Comparison of ENCODE assay signal across 1 cellular context in genomic region chr6:1609662-1610496, GRCh38.
A peak's percentile ranks its signal among the peaks of the same experiment; 100 is the strongest.
TF ChIP-seq lines count a peak whose summit lies in the region.

FOXC1 (plus strand) TSS chr6:1609915; CDS start chr6:1610446, 531 bp downstream.

TF ChIP-seq in HepG2, 621 proteins besides CTCF, POLR2A, EP300 and RAD21 (continued from another document and continues in another):
- TF ChIP-seq GMEB1 (CRISPR knock-in tag; IDR thresholded peaks at IDR 0.05; ENCODE audit: borderline replicate concordance) (no peak), SNRNP70 (IDR thresholded peaks at IDR 0.05; ENCODE audit: low read depth, low read length) (no peak), TOE1 (CRISPR knock-in tag; IDR thresholded peaks at IDR 0.05) (no peak), SMAD9 (CRISPR knock-in tag; IDR thresholded peaks at IDR 0.05) (no peak), ZNF260 (CRISPR knock-in tag; IDR thresholded peaks at IDR 0.05; ENCODE audit: borderline replicate concordance, low read depth) (no peak), HOXD1 (CRISPR knock-in tag; IDR thresholded peaks at IDR 0.05) (no peak), SKIL (CRISPR knock-in tag; IDR thresholded peaks at IDR 0.05; ENCODE audit: borderline replicate concordance) (no peak), ZNF615 (CRISPR knock-in tag; IDR thresholded peaks at IDR 0.05; ENCODE audit: borderline replicate concordance) (no peak), E2F2 (CRISPR knock-in tag; IDR thresholded peaks at IDR 0.05; ENCODE audit: borderline replicate concordance) (no peak), BRF2 (CRISPR knock-in tag; IDR thresholded peaks at IDR 0.05) (no peak), ZNF557 (CRISPR knock-in tag; IDR thresholded peaks at IDR 0.05) (no peak), ZBTB7B (CRISPR knock-in tag; IDR thresholded peaks at IDR 0.05) (0 out of 2 replicates have a peak, but pooled peaks have one; percentile 12), YEATS4 (CRISPR knock-in tag; IDR thresholded peaks at IDR 0.05; ENCODE audit: borderline replicate concordance) (0 out of 2 replicates have a peak, but pooled peaks have one; percentile 41), ZNF577 (CRISPR knock-in tag; IDR thresholded peaks at IDR 0.05; ENCODE audit: borderline replicate concordance, low read depth) (no peak), ATF2 (CRISPR knock-in tag; IDR thresholded peaks at IDR 0.05) (no peak), CREBL2 (CRISPR knock-in tag; IDR thresholded peaks at IDR 0.05; ENCODE audit: borderline replicate concordance) (no peak), MAFG (CRISPR knock-in tag; IDR thresholded peaks at IDR 0.05) (no peak), ZNF251 (CRISPR knock-in tag; IDR thresholded peaks at IDR 0.05) (no peak), TGIF2 (CRISPR knock-in tag; IDR thresholded peaks at IDR 0.05) (no peak), TCF12 (IDR thresholded peaks at IDR 0.05) (no peak), TCF12 (CRISPR knock-in tag; IDR thresholded peaks at IDR 0.05) (0 out of 2 replicates have a peak, but pooled peaks have one; percentile 11), ZFYVE20 (CRISPR knock-in tag; IDR thresholded peaks at IDR 0.05; ENCODE audit: borderline replicate concordance, low read depth) (no peak), ZBTB49 (CRISPR knock-in tag; IDR thresholded peaks at IDR 0.05; ENCODE audit: borderline replicate concordance) (no peak), TP53 (CRISPR knock-in tag; conservative IDR thresholded peaks at IDR 0.05) (no peak), HCFC1 (IDR thresholded peaks at IDR 0.05; ENCODE audit: low read depth, low read length) (no peak), ELF1 (CRISPR knock-in tag; IDR thresholded peaks at IDR 0.05) (no peak), GATA4 (IDR thresholded peaks at IDR 0.05; ENCODE audit: borderline replicate concordance, low read depth) (no peak), ZNF564 (CRISPR knock-in tag; IDR thresholded peaks at IDR 0.05) (no peak), ZNF296 (CRISPR knock-in tag; conservative IDR thresholded peaks at IDR 0.05) (no peak), ONECUT2 (CRISPR knock-in tag; IDR thresholded peaks at IDR 0.05) (no peak), POGZ (CRISPR knock-in tag; IDR thresholded peaks at IDR 0.05) (0 out of 2 replicates have a peak, but pooled peaks have one; percentile 32), HBP1 (CRISPR knock-in tag; IDR thresholded peaks at IDR 0.05; ENCODE audit: low read depth) (no peak), ZNF335 (CRISPR knock-in tag; IDR thresholded peaks at IDR 0.05) (peak; percentile 56; the same call in 1 of the 2 replicates), ZNF776 (CRISPR knock-in tag; IDR thresholded peaks at IDR 0.05) (0 out of 2 replicates have a peak, but pooled peaks have one; percentile 15), SALL1 (CRISPR knock-in tag; IDR thresholded peaks at IDR 0.05) (peak; percentile 5; the same call in 1 of the 2 replicates), ZNF720 (CRISPR knock-in tag; IDR thresholded peaks at IDR 0.05) (no peak), KAT7 (CRISPR knock-in tag; IDR thresholded peaks at IDR 0.05; ENCODE audit: borderline replicate concordance) (no peak), ZKSCAN5 (CRISPR knock-in tag; IDR thresholded peaks at IDR 0.05) (no peak), PHF21A (CRISPR knock-in tag; IDR thresholded peaks at IDR 0.05) (peak; percentile 53; the same call in 1 of the 2 replicates), ZNF609 (CRISPR knock-in tag; IDR thresholded peaks at IDR 0.05; ENCODE audit: borderline replicate concordance) (no peak), SAP130 (CRISPR knock-in tag; IDR thresholded peaks at IDR 0.05; ENCODE audit: low read depth) (peak; percentile 29; the same call in 1 of the 2 replicates), USF2 (IDR thresholded peaks at IDR 0.05; ENCODE audit: low read depth, low read length) (no peak), USF2 (CRISPR knock-in tag; IDR thresholded peaks at IDR 0.05; ENCODE audit: borderline replicate concordance) (no peak), KLF11 (CRISPR knock-in tag; IDR thresholded peaks at IDR 0.05) (no peak), NFIB (CRISPR knock-in tag; IDR thresholded peaks at IDR 0.05; ENCODE audit: borderline replicate concordance) (no peak), ZNF329 (CRISPR knock-in tag; IDR thresholded peaks at IDR 0.05; ENCODE audit: low read depth) (no peak)
